Comparison of ENCODE assay signal across 21 cellular contexts in the genomic region with DNA sequence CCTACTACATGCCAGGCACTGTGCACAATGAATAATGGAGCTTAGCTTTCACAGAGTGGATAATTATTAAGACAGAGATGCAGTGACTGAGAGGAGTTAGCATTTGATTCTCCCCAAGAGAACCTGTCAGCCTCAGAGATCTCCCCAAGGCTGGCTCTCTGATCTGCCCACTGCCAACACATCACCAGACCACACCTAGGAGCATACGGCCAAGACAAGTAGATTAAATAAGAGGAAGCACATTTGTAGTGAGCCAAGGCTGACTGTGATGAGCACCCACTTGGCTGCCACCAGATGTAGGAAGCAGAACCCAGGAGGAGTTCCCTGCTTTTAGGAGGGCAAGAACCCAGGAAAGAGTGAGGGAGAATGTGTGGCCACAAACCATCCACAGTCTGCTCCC.
DNase-seq lines count a peak whose midpoint lies in the region; ATAC-seq, FAIRE-seq and TF ChIP-seq lines count a peak whose summit lies in the region.
"Had no signal": no experiment of that assay in that cellular context is flagged by ENCODE, and none has a peak within 500 bp of the region (broad histone marks: within the 10 kb centered on the region; RNA-seq: fewer than 3 reads in every experiment).

No MANE protein-coding gene starts in this region.

- ATAC-seq in A549, result no peak
- peak; percentile 17 for ATAC-seq in foreskin keratinocyte
- ATAC-seq: GM23338 had no signal

- TF ChIP-seq POLR2A in A549 (IDR thresholded peaks at IDR 0.05; ENCODE audit: low read length), result no peak

- H3K4me3 ChIP-seq in A549 (no peak overlapping the region), BLaER1 (no peak overlapping the region)
- H3K4me3 ChIP-seq: GM23338 had no signal

- no peak for FAIRE-seq in A549 (lab: Jason Lieb, UNC)
- FAIRE-seq: A204.1, GM12892, GM18507, H54 had no signal

- POLR2A ChIA-PET in A549 (lab: Yijun Ruan, JAX), result no interaction called here

- H3K4me1 ChIP-seq in A549 (peaks cover 45% of the 10 kb centered on the region), BLaER1 (peaks cover 33% of the 10 kb centered on the region), foreskin keratinocyte (no peaks in the 10 kb centered on the region)

- no peak for TF ChIP-seq RAD21 in A549 (conservative IDR thresholded peaks at IDR 0.05 in 1 of 2, IDR thresholded peaks at IDR 0.05 in 1 of 2)

- no peak overlapping the region for H3K4me2 ChIP-seq in A549
- H3K4me2 ChIP-seq in BLaER1, result peak overlapping the region; percentile 54
- H3K4me2 ChIP-seq: GM23338 had no signal

- no peaks in the 10 kb centered on the region for H3K36me3 ChIP-seq in BLaER1

- CTCF ChIA-PET in A549 (lab: Yijun Ruan, JAX), result no interaction called here

- H3K27me3 ChIP-seq in BLaER1 (no peaks in the 10 kb centered on the region), foreskin keratinocyte (no peaks in the 10 kb centered on the region)

- no peak for TF ChIP-seq CTCF in A549 (IDR thresholded peaks at IDR 0.05)
- TF ChIP-seq CTCF in foreskin keratinocyte (conservative IDR thresholded peaks at IDR 0.05), result no peak

- WGBS in A549 (ENCODE audit: missing lambda C conversion rate), result 45% methylated on average over 1 of the region's 1 CpG

- no peak for DNase-seq in A549 (ENCODE audit: low read depth in 1 of 2, low spot score in 1 of 2)
- peak; percentile 10 for DNase-seq in NOMO-1 treated with dmso at 0.1 percent for 144 hours (lab: John Stamatoyannopoulos, UW; ENCODE audit: unreplicated experiment)
- DNase-seq in foreskin keratinocyte, result no peak
- no peak for DNase-seq in amygdala (lab: John Stamatoyannopoulos, UW)
- no peak for DNase-seq in activated CD8-positive, alpha-beta memory T cell treated with anti-CD3 and anti-CD28 coated beads, Interleukin-2, amount 50 U/mL, for 48 hours
- DNase-seq in inferior parietal cortex (ENCODE audit: extremely low spot score), result no peak
- DNase-seq in NCI-H1694 (lab: John Stamatoyannopoulos, UW), result no peak
- DNase-seq: C1 segment of cervical spinal cord; CD4-positive, CD25-positive, alpha-beta regulatory T cell; CD8-positive, alpha-beta memory T cell; COR-L47; DMS 273 treated with DMSO at 0.1 percent for 48 hours; DMS53; GDM1; HCEC 1CT had no signal

- H3K27ac ChIP-seq in A549 (peak overlapping the region; percentile 16 to 19; a peak in 3 of 6 replicates), BLaER1 (no peak overlapping the region), foreskin keratinocyte (no peak overlapping the region)

- TF ChIP-seq EP300 in A549 (IDR thresholded peaks at IDR 0.05), result no peak

- no peak overlapping the region for H3K9ac ChIP-seq in BLaER1

- H3K9me3 ChIP-seq in A549 (peaks cover 7% of the 10 kb centered on the region; the same call in 2 of the 3 replicates), BLaER1 (no peaks in the 10 kb centered on the region)

- H4K20me1 ChIP-seq in BLaER1, result no peaks in the 10 kb centered on the region; the same call in 1 of the 2 replicates

TF ChIP-seq in A549, 52 proteins besides CTCF, POLR2A, EP300 and RAD21:
- TF ChIP-seq RARB (CRISPR knock-in tag; IDR thresholded peaks at IDR 0.05) (no peak), GATA3 (IDR thresholded peaks at IDR 0.05; ENCODE audit: borderline replicate concordance) (no peak), HOXB5 (CRISPR knock-in tag; IDR thresholded peaks at IDR 0.05) (no peak), ATOH8 (CRISPR knock-in tag; IDR thresholded peaks at IDR 0.05; ENCODE audit: low read depth) (no peak), CBX2 (IDR thresholded peaks at IDR 0.05; ENCODE audit: borderline replicate concordance, low read depth) (no peak), EHMT2 (IDR thresholded peaks at IDR 0.05; ENCODE audit: low read depth) (no peak), FOSB (CRISPR knock-in tag; IDR thresholded peaks at IDR 0.05) (no peak), ZFP36 (IDR thresholded peaks at IDR 0.05; ENCODE audit: borderline replicate concordance, partially characterized antibody) (no peak), ELK1 (IDR thresholded peaks at IDR 0.05; ENCODE audit: low read depth, low read length) (no peak), SMC3 (IDR thresholded peaks at IDR 0.05) (no peak), RNF2 (IDR thresholded peaks at IDR 0.05; ENCODE audit: borderline replicate concordance, low read depth) (no peak), CEBPB (IDR thresholded peaks at IDR 0.05) (no peak), CHD2 (IDR thresholded peaks at IDR 0.05; ENCODE audit: low read length, partially characterized antibody) (no peak), HOXA7 (CRISPR knock-in tag; IDR thresholded peaks at IDR 0.05) (no peak), MAX (IDR thresholded peaks at IDR 0.05) (no peak), HEYL (CRISPR knock-in tag; IDR thresholded peaks at IDR 0.05) (no peak), BCL3 (IDR thresholded peaks at IDR 0.05) (no peak), SREBF2 (IDR thresholded peaks at IDR 0.05) (no peak)
- TF ChIP-seq, protein P1, sequence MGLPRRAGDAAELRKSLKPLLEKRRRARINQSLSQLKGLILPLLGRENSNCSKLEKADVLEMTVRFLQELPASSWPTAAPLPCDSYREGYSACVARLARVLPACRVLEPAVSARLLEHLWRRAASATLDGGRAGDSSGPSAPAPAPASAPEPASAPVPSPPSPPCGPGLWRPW (IDR thresholded peaks at IDR 0.05), result no peak
- TF ChIP-seq, protein P2, sequence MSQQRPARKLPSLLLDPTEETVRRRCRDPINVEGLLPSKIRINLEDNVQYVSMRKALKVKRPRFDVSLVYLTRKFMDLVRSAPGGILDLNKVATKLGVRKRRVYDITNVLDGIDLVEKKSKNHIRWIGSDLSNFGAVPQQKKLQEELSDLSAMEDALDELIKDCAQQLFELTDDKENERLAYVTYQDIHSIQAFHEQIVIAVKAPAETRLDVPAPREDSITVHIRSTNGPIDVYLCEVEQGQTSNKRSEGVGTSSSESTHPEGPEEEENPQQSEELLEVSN (IDR thresholded peaks at IDR 0.05; ENCODE audit: borderline replicate concordance, low read depth), result no peak
TF ChIP-seq in A549: peak in this region for 0.

Comparison
In these comparisons a context has a peak if more than half of its experiments do, and no peak if none do; other contexts are left out.
1. H3K27ac ChIP-seq: peak in A549 (2 of 2); none in BLaER1 (single experiment) and foreskin keratinocyte (single experiment).